Comparison of ENCODE assay signal across 14 cellular contexts in genomic region chr14:61652526-61653262, GRCh38. TPM values are rescaled to one million over a fixed set of nuclear protein-coding genes. Genes with fewer than 3 reads are reported as not detected.
A peak's percentile ranks its signal among the peaks of the same experiment; 100 is the strongest.
DNase-seq lines count a peak whose midpoint lies in the region; ATAC-seq and TF ChIP-seq lines count a peak whose summit lies in the region.
"Had no signal": no experiment of that assay in that cellular context is flagged by ENCODE, and none has a peak within 500 bp of the region (broad histone marks: within the 10 kb centered on the region; RNA-seq: fewer than 3 reads in every experiment).

No MANE protein-coding gene starts in this region.

- H3K9me3 ChIP-seq in suprapubic skin, result no peaks in the 10 kb centered on the region
- H3K9me3 ChIP-seq: heart left ventricle, ovary, spleen, stomach had no signal

- no peaks in the 10 kb centered on the region for H3K27me3 ChIP-seq in suprapubic skin
- H3K27me3 ChIP-seq: heart left ventricle, ovary, spleen, stomach had no signal

- H3K4me3 Mint-ChIP-seq in dendritic cell treated with granulocyte-macrophage colony-stimulating factor and Interleukin-4, amounts not matched to agents 40 ng/mL and 50 ng/mL, for 4 days, result no peak overlapping the region

- H3K27ac ChIP-seq in suprapubic skin, result no peak overlapping the region
- H3K27ac ChIP-seq: ovary, stomach had no signal

- H3K4me1 ChIP-seq in suprapubic skin, result no peaks in the 10 kb centered on the region

- TF ChIP-seq EP300 in suprapubic skin (IDR thresholded peaks at IDR 0.05), result no peak

- in situ Hi-C loops in ACHN (cut with HindIII; ENCODE audit: low pct_ligation_motif_present, low pct_unique_long_range_greater_than_20kb, low sequenced_read_pairs), result no loop called here

- TF ChIP-seq CTCF in suprapubic skin (IDR thresholded peaks at IDR 0.05), result no peak

- peaks cover 2% of the 10 kb centered on the region for H3K27me3 Mint-ChIP-seq in dendritic cell treated with granulocyte-macrophage colony-stimulating factor and Interleukin-4, amounts not matched to agents 40 ng/mL and 50 ng/mL, for 4 days

- TF ChIP-seq POLR2A in suprapubic skin (IDR thresholded peaks at IDR 0.05), result no peak

- 61% methylated on average over 5 of the region's 5 CpGs for WGBS in suprapubic skin

- H3K4me3 ChIP-seq in suprapubic skin, result no peak overlapping the region
- H3K4me3 ChIP-seq: heart left ventricle, ovary, spleen, stomach had no signal

- peaks cover 30% of the 10 kb centered on the region for H3K4me1 Mint-ChIP-seq in dendritic cell treated with granulocyte-macrophage colony-stimulating factor and Interleukin-4, amounts not matched to agents 40 ng/mL and 50 ng/mL, for 4 days (ENCODE audit: low read depth)

- DNase-seq in LHCN-M2 (ENCODE audit: low read depth) (peak; percentile 73), retina (peak; percentile 5), hypothalamus (lab: John Stamatoyannopoulos, UW) (no peak), suprapubic skin (ENCODE audit: low spot score in 2 of 2) (no peak), ACHN (no peak)
- DNase-seq: Calu3, NCI-H446 treated with DMSO at 0.1 percent for 48 hours, spleen, stomach had no signal

- H3K9me3 Mint-ChIP-seq in dendritic cell treated with granulocyte-macrophage colony-stimulating factor and Interleukin-4, amounts not matched to agents 40 ng/mL and 50 ng/mL, for 4 days, result no peaks in the 10 kb centered on the region

- no peaks in the 10 kb centered on the region for H3K36me3 ChIP-seq in suprapubic skin
- H3K36me3 ChIP-seq: heart left ventricle, ovary, spleen, stomach had no signal

- intact Hi-C loops in dendritic cell treated with granulocyte-macrophage colony-stimulating factor and Interleukin-4, amounts not matched to agents 40 ng/mL and 50 ng/mL, for 4 days (cut with micrococcal nuclease), result no loop called here

- no peaks in the 10 kb centered on the region for H3K36me3 Mint-ChIP-seq in dendritic cell treated with granulocyte-macrophage colony-stimulating factor and Interleukin-4, amounts not matched to agents 40 ng/mL and 50 ng/mL, for 4 days (ENCODE audit: low read depth)

- ATAC-seq in GM18520 (IDR thresholded peaks at IDR 0.05; ENCODE audit: unreplicated experiment) (peak; percentile 70), HG02938 (IDR thresholded peaks at IDR 0.05; ENCODE audit: unreplicated experiment) (no peak)

- peak overlapping the region; percentile 4 for H3K27ac Mint-ChIP-seq in dendritic cell treated with granulocyte-macrophage colony-stimulating factor and Interleukin-4, amounts not matched to agents 40 ng/mL and 50 ng/mL, for 4 days

RNA-seq across cellular contexts. Expression of gene HIF1A, which starts 42.6 kb away (rescaled TPM):
- total RNA-seq in LHCN-M2 (2014; rRNA removed) (918 and 1,000 TPM in 2 replicates), suprapubic skin (10 to 100 TPM; 62.6 to 92.9 (median 77.5) TPM)
- 299 TPM for polyA plus RNA-seq in LHCN-M2 (2012)

Comparison
In these comparisons a context has a peak if more than half of its experiments do, and no peak if none do; other contexts are left out.
1. DNase-seq: peak in LHCN-M2 (single experiment) and retina (single experiment); none in hypothalamus (0 of 51), suprapubic skin (0 of 2) and ACHN (single experiment).